In genomic region chr12:55392032-55392795, GRCh38 we compare ENCODE assay signal across 17 cellular contexts. TPM values are rescaled to one million over a fixed set of nuclear protein-coding genes. Genes with fewer than 3 reads are reported as not detected.
A peak's percentile ranks its signal among the peaks of the same experiment; 100 is the strongest.
DNase-seq lines count a peak whose midpoint lies in the region; ATAC-seq and TF ChIP-seq lines count a peak whose summit lies in the region.
"Had no signal": no experiment of that assay in that cellular context is flagged by ENCODE, and none has a peak within 500 bp of the region (broad histone marks: within the 10 kb centered on the region; RNA-seq: fewer than 3 reads in every experiment).

No MANE protein-coding gene starts in this region.

- no peaks in the 10 kb centered on the region for H3K27me3 ChIP-seq in neuronal stem cell (ENCODE audit: control insufficient read depth in 3 of 3, insufficient read depth in 3 of 3, low read depth in 1 of 3, low read length in 3 of 3)
- no peaks in the 10 kb centered on the region for H3K27me3 ChIP-seq in upper lobe of right lung
- no peaks in the 10 kb centered on the region for H3K27me3 ChIP-seq in psoas muscle (ENCODE audit: insufficient read depth in 3 of 3, low read length in 2 of 3)
- H3K27me3 ChIP-seq: BLaER1 treated with 17β-estradiol and CSF1 and Interleukin-3, amounts not matched to agents 10 nM and 100 nM had no signal

- H3K4ac ChIP-seq in neuronal stem cell (ENCODE audit: low read length) = no peak overlapping the region

- WGBS in neuronal stem cell (ENCODE audit: extremely low coverage in 2 of 2, insufficient read length in 2 of 2, insufficient replicate concordance in 1 of 2), 2 donors = no CpG with 5 or more reads among the region's 23 CpGs
- 81 to 85% (median 84%) methylated on average over 23 of the region's 23 CpGs for WGBS in psoas muscle, 3 donors

- H2BK5ac ChIP-seq in neuronal stem cell (ENCODE audit: low read length) = no peak overlapping the region

- no peak overlapping the region for H2AK5ac ChIP-seq in neuronal stem cell (ENCODE audit: low read depth, low read length)

- H3K4me2 ChIP-seq in neuronal stem cell (ENCODE audit: insufficient read depth, low read length, poor library complexity, severe bottlenecking) = no peak overlapping the region
- H3K4me2 ChIP-seq: BLaER1 treated with 17β-estradiol and CSF1 and Interleukin-3, amounts not matched to agents 10 nM and 100 nM had no signal

- no peak overlapping the region for H3K27ac ChIP-seq in neuronal stem cell (replicated peaks; ENCODE audit: low read length)
- H3K27ac ChIP-seq in upper lobe of right lung = no peak overlapping the region
- H3K27ac ChIP-seq in psoas muscle = no peak overlapping the region
- H3K27ac ChIP-seq: BLaER1 treated with 17β-estradiol and CSF1 and Interleukin-3, amounts not matched to agents 10 nM and 100 nM had no signal

- CTCF ChIA-PET in WTC11 (lab: Charles Lee) = no interaction called here

- H2AFZ ChIP-seq in neuronal stem cell (ENCODE audit: low read length) = no peak overlapping the region

- ATAC-seq in WTC11 (peak; percentile 20; the same call in 1 of the 2 replicates), upper lobe of right lung (peak; percentile 20), psoas muscle (no peak), GM19351 (IDR thresholded peaks at IDR 0.05; ENCODE audit: unreplicated experiment) (no peak), HG03095 (IDR thresholded peaks at IDR 0.05; ENCODE audit: unreplicated experiment) (no peak)
- ATAC-seq: HCT116 had no signal

- H3K79me1 ChIP-seq in neuronal stem cell (ENCODE audit: low read depth, low read length) = no peaks in the 10 kb centered on the region

- no peak overlapping the region for H3K14ac ChIP-seq in neuronal stem cell (ENCODE audit: low read length)

- H3K23ac ChIP-seq in neuronal stem cell (ENCODE audit: low read depth, low read length, poor library complexity) = peak overlapping the region; percentile 12

- no peak overlapping the region for H2BK15ac ChIP-seq in neuronal stem cell (ENCODE audit: low read length)

- H4K91ac ChIP-seq in neuronal stem cell (ENCODE audit: low read depth, low read length, poor library complexity) = peak overlapping the region; percentile 64

- H3K9me3 ChIP-seq in neuronal stem cell (replicated peaks in 1 of 2; ENCODE audit: control insufficient read depth in 2 of 2, insufficient read depth in 1 of 2, low read depth in 1 of 2, low read length in 2 of 2) (peaks cover 0 to 2% of the 10 kb centered on the region in 2 donors), upper lobe of right lung (no peaks in the 10 kb centered on the region), psoas muscle (no peaks in the 10 kb centered on the region)

- no peak overlapping the region for H2BK120ac ChIP-seq in neuronal stem cell (ENCODE audit: low read depth, low read length)

- DNase-seq in Daoy (ENCODE audit: low read depth) = peak; percentile 7
- no peak for DNase-seq in WTC11 (ENCODE audit: low spot score)
- no peak for DNase-seq in neuronal stem cell (ENCODE audit: low spot score)
- peak; percentile 62 for DNase-seq in upper lobe of right lung
- no peak for DNase-seq in psoas muscle
- DNase-seq: ACHN; CD4-positive, alpha-beta T cell; DMS153; DMS79 treated with DMSO at 0.1 percent for 48 hours; GDM1; GOT3; KBM-7 had no signal

- H3K9ac ChIP-seq in neuronal stem cell (ENCODE audit: low read depth, low read length, poor library complexity) = peak overlapping the region; percentile 61
- H3K9ac ChIP-seq: BLaER1 treated with 17β-estradiol and CSF1 and Interleukin-3, amounts not matched to agents 10 nM and 100 nM had no signal

- H3K4me1 ChIP-seq in neuronal stem cell (ENCODE audit: control insufficient read depth in 2 of 2, insufficient read depth in 1 of 2, low read depth in 1 of 2, low read length in 2 of 2) = no peaks in the 10 kb centered on the region
- no peaks in the 10 kb centered on the region for H3K4me1 ChIP-seq in upper lobe of right lung
- no peaks in the 10 kb centered on the region for H3K4me1 ChIP-seq in psoas muscle
- H3K4me1 ChIP-seq: BLaER1 treated with 17β-estradiol and CSF1 and Interleukin-3, amounts not matched to agents 10 nM and 100 nM had no signal

- H3K4me3 ChIP-seq in neuronal stem cell (ENCODE audit: low read length in 2 of 2) = no peak overlapping the region
- no peak overlapping the region for H3K4me3 ChIP-seq in upper lobe of right lung
- no peak overlapping the region for H3K4me3 ChIP-seq in psoas muscle
- H3K4me3 ChIP-seq: BLaER1 treated with 17β-estradiol and CSF1 and Interleukin-3, amounts not matched to agents 10 nM and 100 nM had no signal

- H3K4me1 Mint-ChIP-seq in WTC11 = no peaks in the 10 kb centered on the region

- H3K27ac Mint-ChIP-seq in WTC11 = no peak overlapping the region
- H3K27ac Mint-ChIP-seq: CD4-positive, alpha-beta T cell had no signal

- 0 out of 2 replicates have a peak, but pooled peaks cover 3% of the 10 kb centered on the region for H3K9me3 Mint-ChIP-seq in WTC11
- H3K9me3 Mint-ChIP-seq: CD4-positive, alpha-beta T cell had no signal

- no peak overlapping the region for H3K4me3 Mint-ChIP-seq in WTC11
- H3K4me3 Mint-ChIP-seq: CD4-positive, alpha-beta T cell had no signal

- TF ChIP-seq CTCF in WTC11 (IDR thresholded peaks at IDR 0.05) (no peak), upper lobe of right lung (IDR thresholded peaks at IDR 0.05) (no peak), psoas muscle (IDR thresholded peaks at IDR 0.05) (no peak)

- intact Hi-C loops in upper lobe of right lung (cut with DNase I) (no loop called here), psoas muscle (cut with DNase I) (no loop called here)

- H3K27me3 Mint-ChIP-seq in WTC11 (ENCODE audit: low read depth) = no peaks in the 10 kb centered on the region

- no peak overlapping the region for H2BK12ac ChIP-seq in neuronal stem cell (ENCODE audit: low read length)

- peak overlapping the region; percentile 42 for H3K18ac ChIP-seq in neuronal stem cell (ENCODE audit: low read length)

- H4K8ac ChIP-seq in neuronal stem cell (ENCODE audit: low read depth, low read length) = no peak overlapping the region

- H3K36me3 ChIP-seq in neuronal stem cell (replicated peaks in 1 of 2; ENCODE audit: control insufficient read depth in 2 of 2, insufficient read depth in 2 of 2, low read length in 2 of 2) (no peaks in the 10 kb centered on the region), upper lobe of right lung (no peaks in the 10 kb centered on the region), psoas muscle (ENCODE audit: insufficient read depth in 1 of 2, low read depth in 1 of 2) (no peaks in the 10 kb centered on the region)
- H3K36me3 ChIP-seq: BLaER1 treated with 17β-estradiol and CSF1 and Interleukin-3, amounts not matched to agents 10 nM and 100 nM had no signal

- H3K36me3 Mint-ChIP-seq in WTC11 = no peaks in the 10 kb centered on the region

- POLR2A ChIA-PET in WTC11 (lab: Charles Lee) = no interaction called here

TF ChIP-seq in WTC11, 78 proteins besides CTCF, POLR2A, EP300 and RAD21:
- TF ChIP-seq ETV6 (CRISPR knock-in tag; IDR thresholded peaks at IDR 0.05) (no peak), ZNF671 (CRISPR knock-in tag; IDR thresholded peaks at IDR 0.05) (no peak), HMGXB4 (CRISPR knock-in tag; IDR thresholded peaks at IDR 0.05) (no peak), NFYB (CRISPR knock-in tag; conservative IDR thresholded peaks at IDR 0.05; ENCODE audit: low read depth) (no peak)

RNA-seq across cellular contexts. Expression of gene OR6C65, which starts 8.1 kb away (rescaled TPM):
- not detected in 2 replicates for total RNA-seq in Daoy (2014; rRNA removed; shearing (Covaris generic))
- not detected in 3 replicates for total RNA-seq in WTC11 (2021)
- not detected for polyA plus RNA-seq in neuronal stem cell (2013, experiment 1 of 2)
- not detected for polyA plus RNA-seq in neuronal stem cell (2013, experiment 2 of 2)
- not detected for total RNA-seq in upper lobe of right lung
- total RNA-seq in psoas muscle = not detected
- not detected for polyA plus RNA-seq in psoas muscle
- total RNA-seq: A172; CD4-positive, alpha-beta T cell had no signal

RNA-seq across cellular contexts. Expression of gene OR6C75, which starts 29.4 kb away (rescaled TPM):
- total RNA-seq in Daoy (2014; rRNA removed; shearing (Covaris generic)) = not detected in 2 replicates
- not detected in 3 replicates for total RNA-seq in WTC11 (2021)
- not detected for polyA plus RNA-seq in neuronal stem cell (2013, experiment 1 of 2)
- not detected for polyA plus RNA-seq in neuronal stem cell (2013, experiment 2 of 2)
- not detected for total RNA-seq in upper lobe of right lung
- not detected for total RNA-seq in psoas muscle
- polyA plus RNA-seq in psoas muscle = not detected
- total RNA-seq: A172; CD4-positive, alpha-beta T cell had no signal

RNA-seq across cellular contexts. Expression of gene OR6C76, which starts 33.8 kb away (rescaled TPM):
- total RNA-seq in Daoy (2014; rRNA removed; shearing (Covaris generic)) = not detected in 2 replicates
- not detected in 3 replicates for total RNA-seq in WTC11 (2021)
- not detected for polyA plus RNA-seq in neuronal stem cell (2013, experiment 1 of 2)
- polyA plus RNA-seq in neuronal stem cell (2013, experiment 2 of 2) = not detected
- total RNA-seq in upper lobe of right lung = not detected
- total RNA-seq in psoas muscle = not detected
- polyA plus RNA-seq in psoas muscle = not detected
- total RNA-seq: A172; CD4-positive, alpha-beta T cell had no signal

RNA-seq across cellular contexts. Expression of gene OR6C2, which starts 51.7 kb away (rescaled TPM):
- total RNA-seq in Daoy (2014; rRNA removed; shearing (Covaris generic)) = not detected in 2 replicates
- total RNA-seq in WTC11 (2021) (not detected in 3 replicates), upper lobe of right lung (not detected), psoas muscle (not detected)
- polyA plus RNA-seq in neuronal stem cell (2013, experiment 1 of 2) = not detected
- not detected for polyA plus RNA-seq in neuronal stem cell (2013, experiment 2 of 2)
- not detected for polyA plus RNA-seq in psoas muscle
- total RNA-seq: A172; CD4-positive, alpha-beta T cell had no signal

Comparison
In these comparisons a context has a peak if more than half of its experiments do, and no peak if none do; other contexts are left out.
1. DNase-seq: peak in Daoy (single experiment) and upper lobe of right lung (single experiment); none in WTC11 (single experiment), neuronal stem cell (single experiment) and psoas muscle (0 of 2).
2. ATAC-seq: peak in WTC11 (single experiment) and upper lobe of right lung (single experiment); none in psoas muscle (0 of 4), GM19351 (single experiment) and HG03095 (single experiment).